In the genomic region with DNA sequence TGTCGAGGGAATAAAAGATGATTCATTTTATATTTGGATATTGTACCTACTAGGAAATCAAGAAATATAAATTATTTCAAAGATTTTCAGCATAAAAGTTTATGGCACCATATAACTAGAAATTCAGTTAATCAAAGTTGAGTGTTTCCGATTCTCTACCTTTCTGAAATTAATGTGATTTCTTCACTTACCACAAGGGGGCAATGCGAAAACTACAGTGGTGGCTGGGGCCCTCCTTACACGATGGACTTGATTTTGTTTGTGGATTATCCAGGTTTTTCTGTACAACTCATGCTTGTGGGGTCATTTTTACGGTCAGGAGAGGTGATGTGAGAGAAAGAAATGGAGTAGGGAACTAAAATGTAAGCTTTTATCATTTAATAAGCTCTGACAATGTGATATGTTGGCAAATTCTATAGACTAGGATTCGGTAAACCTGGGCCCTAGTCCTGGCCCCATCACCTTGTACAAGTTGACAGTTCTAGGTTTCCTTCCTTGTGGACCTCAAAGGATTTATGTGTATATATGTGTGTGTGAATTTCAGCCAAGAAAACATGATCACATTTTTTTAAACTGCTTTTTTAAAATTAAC, we compare ENCODE assay signal across 8 cellular contexts. TPM values are rescaled to one million over a fixed set of nuclear protein-coding genes. Genes with fewer than 3 reads are reported as not detected.
DNase-seq lines count a peak whose midpoint lies in the region; ATAC-seq, FAIRE-seq and TF ChIP-seq lines count a peak whose summit lies in the region.

No MANE protein-coding gene starts in this region.

- no peaks in the 10 kb centered on the region for H4K20me1 ChIP-seq in Karpas-422 (ENCODE audit: insufficient read depth, low read depth, low read length)

- peaks cover 25% of the 10 kb centered on the region for H3K9me3 Mint-ChIP-seq in progenitor cell of endocrine pancreas (ENCODE audit: low read depth)

- intact Hi-C loops in left cardiac atrium (cut with DNase I) = no loop called here

- no peaks in the 10 kb centered on the region for H3K27me3 ChIP-seq in cardiac muscle cell
- H3K27me3 ChIP-seq in Karpas-422 (ENCODE audit: low read length) = no peaks in the 10 kb centered on the region

- no peak overlapping the region for H3K9ac ChIP-seq in Karpas-422 (ENCODE audit: low read length)

- no peaks in the 10 kb centered on the region for H3K9me2 ChIP-seq in Karpas-422 (replicated peaks; ENCODE audit: insufficient read depth, low read length)

- H3K9me3 ChIP-seq in cardiac muscle cell (ENCODE audit: low read depth) (no peaks in the 10 kb centered on the region), Karpas-422 (ENCODE audit: low read length) (no peaks in the 10 kb centered on the region)

- H3K36me3 ChIP-seq in cardiac muscle cell (no peaks in the 10 kb centered on the region), Karpas-422 (ENCODE audit: insufficient read depth, low read length) (no peaks in the 10 kb centered on the region)

- no peak overlapping the region for H2AFZ ChIP-seq in Karpas-422 (ENCODE audit: low read length)

- peaks cover 2% of the 10 kb centered on the region for H3K4me1 ChIP-seq in cardiac muscle cell (ENCODE audit: low read depth)
- no peaks in the 10 kb centered on the region for H3K4me1 ChIP-seq in Karpas-422 (ENCODE audit: low read length)

- no peak for FAIRE-seq in frontal cortex (lab: Jason Lieb, UNC)

- H3K36me3 Mint-ChIP-seq in progenitor cell of endocrine pancreas (ENCODE audit: insufficient read depth) = peaks cover 1% of the 10 kb centered on the region

- TF ChIP-seq CTCF in cardiac muscle cell (IDR thresholded peaks at IDR 0.05; ENCODE audit: low read depth, low read length) (peak; percentile 62), cardiac fibroblast (IDR thresholded peaks at IDR 0.05; ENCODE audit: low read depth, low read length) (peak; percentile 67), progenitor cell of endocrine pancreas (IDR thresholded peaks at IDR 0.05; ENCODE audit: unreplicated experiment) (peak; percentile 54)

- H3K4me3 ChIP-seq in cardiac muscle cell = no peak overlapping the region
- no peak overlapping the region for H3K4me3 ChIP-seq in Karpas-422 (ENCODE audit: low read length)
- no peak overlapping the region for H3K4me3 ChIP-seq in cardiac fibroblast (replicated peaks in 1 of 2; ENCODE audit: low read depth in 2 of 2, low read length in 2 of 2)

- H3K27me3 Mint-ChIP-seq in progenitor cell of endocrine pancreas = peaks cover 2% of the 10 kb centered on the region

- H3K27ac Mint-ChIP-seq in progenitor cell of endocrine pancreas = no peak overlapping the region

- ATAC-seq in left cardiac atrium = no peak
- no peak for ATAC-seq in GM18517 (IDR thresholded peaks at IDR 0.05; ENCODE audit: unreplicated experiment)

- no peak overlapping the region for H3K4me3 Mint-ChIP-seq in progenitor cell of endocrine pancreas (ENCODE audit: low read depth)

- DNase-seq in cardiac muscle cell (ENCODE audit: low read depth in 1 of 2, low spot score in 1 of 2) = peak; percentile 23 to 41
- no peak for DNase-seq in left cardiac atrium
- peak; percentile 61 for DNase-seq in Karpas-422
- peak; percentile 30 to 52 for DNase-seq in cardiac fibroblast (ENCODE audit: low read depth in 2 of 2)
- DNase-seq in progenitor cell of endocrine pancreas (ENCODE audit: low spot score, unreplicated experiment) = no peak
- DNase-seq in activated naive CD4-positive, alpha-beta T cell treated with anti-CD3 and anti-CD28 coated beads, Interleukin-2, amount 50 U/mL, for 16 hours = no peak
- no peak for DNase-seq in frontal cortex (ENCODE audit: low spot score in 2 of 2)

- H3K27ac ChIP-seq in cardiac muscle cell (no peak overlapping the region), Karpas-422 (ENCODE audit: low read length) (no peak overlapping the region)

- no peaks in the 10 kb centered on the region for H3K79me2 ChIP-seq in Karpas-422 (ENCODE audit: low read length)

- no peak overlapping the region for H3K4me2 ChIP-seq in Karpas-422 (ENCODE audit: low read depth, low read length, poor library complexity, severe bottlenecking)

- peaks cover 2% of the 10 kb centered on the region for H3K4me1 Mint-ChIP-seq in progenitor cell of endocrine pancreas (ENCODE audit: low read depth)

RNA-seq across cellular contexts. Expression of a gene that starts 47.6 kb away (rescaled TPM):
- total RNA-seq in cardiac muscle cell (not detected in 2 replicates), left cardiac atrium (not detected), progenitor cell of endocrine pancreas (not detected in 2 replicates), frontal cortex (not detected)
- not detected in 2 replicates for polyA plus RNA-seq in cardiac muscle cell
- not detected in 2 replicates for total RNA-seq in Karpas-422 (2014; rRNA removed; shearing (Covaris generic); ENCODE audit: low replicate concordance)

RNA-seq across cellular contexts. Expression of a gene that starts 58.5 kb away (rescaled TPM):
- total RNA-seq in cardiac muscle cell = 3.3 and 10.1 TPM in 2 replicates
- 12.0 and 33.6 TPM in 2 replicates for polyA plus RNA-seq in cardiac muscle cell
- under 1 TPM; 0.37 to 0.85 TPM for total RNA-seq in left cardiac atrium
- total RNA-seq in Karpas-422 (2014; rRNA removed; shearing (Covaris generic); ENCODE audit: low replicate concordance) = 5.4 and 17.5 TPM in 2 replicates
- 14.5 and 15.8 TPM in 2 replicates for total RNA-seq in progenitor cell of endocrine pancreas
- 5.3 TPM for total RNA-seq in frontal cortex

Comparison
In these comparisons a context has a peak if more than half of its experiments do, and no peak if none do; other contexts are left out.
1. DNase-seq: peak in cardiac muscle cell (2 of 2), Karpas-422 (single experiment) and cardiac fibroblast (2 of 2); none in left cardiac atrium (single experiment), progenitor cell of endocrine pancreas (single experiment), activated naive CD4-positive, alpha-beta T cell treated with anti-CD3 and anti-CD28 coated beads, Interleukin-2, amount 50 U/mL, for 16 hours (single experiment) and frontal cortex (0 of 2).
2. Peak in every context shown above with its lines, with median percentiles within 50 percentile points of each other: CTCF ChIP-seq.